Comparison of ENCODE assay signal across 18 cellular contexts in genomic region chr5:157164521-157164920, GRCh38. TPM values are rescaled to one million over a fixed set of nuclear protein-coding genes. Genes with fewer than 3 reads are reported as not detected.
DNase-seq lines count a peak whose midpoint lies in the region; ATAC-seq, FAIRE-seq and TF ChIP-seq lines count a peak whose summit lies in the region.
"Had no signal": no experiment of that assay in that cellular context is flagged by ENCODE, and none has a peak within 500 bp of the region (broad histone marks: within the 10 kb centered on the region; RNA-seq: fewer than 3 reads in every experiment).

No MANE protein-coding gene starts in this region.

- no peaks in the 10 kb centered on the region for H4K20me1 ChIP-seq in MM.1S (ENCODE audit: insufficient read depth, low read length)
- H4K20me1 ChIP-seq: BLaER1 treated with 17β-estradiol and CSF1 and Interleukin-3, amounts not matched to agents 10 nM and 100 nM had no signal

- no peak for TF ChIP-seq POLR2A in GM12891 (IDR thresholded peaks at IDR 0.05; ENCODE audit: low read depth, low read length)

- H3F3A ChIP-seq in MM.1S (ENCODE audit: insufficient read depth, low read length): peaks cover 11% of the 10 kb centered on the region

- no peaks in the 10 kb centered on the region for H3K27me3 Mint-ChIP-seq in activated CD4-positive, alpha-beta T cell treated with anti-CD3 and anti-CD28 coated beads, Interleukin-2, amount 10 ng/mL, durations not matched to agents 24 days and 14 days
- H3K27me3 Mint-ChIP-seq in T-helper 17 cell: no peaks in the 10 kb centered on the region
- no peaks in the 10 kb centered on the region for H3K27me3 Mint-ChIP-seq in activated T-helper 17 cell treated with anti-CD3 and anti-CD28 coated beads, Interleukin-2, amount 50 U/mL, for 72 hours
- H3K27me3 Mint-ChIP-seq: CD4-positive, CD25-positive, alpha-beta regulatory T cell had no signal

- ATAC-seq in T-helper 17 cell (no peak), GM21786 (IDR thresholded peaks at IDR 0.05; ENCODE audit: unreplicated experiment) (no peak)
- ATAC-seq in activated T-helper 17 cell treated with anti-CD3 and anti-CD28 coated beads, Interleukin-2, amount 50 U/mL, for 72 hours (replicated peaks): peak; percentile 33
- ATAC-seq: HCT116 had no signal

- intact Hi-C loops in activated CD4-positive, alpha-beta T cell treated with anti-CD3 and anti-CD28 coated beads, Interleukin-2, amount 10 ng/mL, durations not matched to agents 24 days and 14 days (cut with micrococcal nuclease): no loop called here

- H3K9me3 ChIP-seq in T-helper 17 cell (ENCODE audit: control insufficient read depth, low read length, poor library complexity, severe bottlenecking) (peaks cover 2% of the 10 kb centered on the region), MM.1S (replicated peaks; ENCODE audit: insufficient read depth, low read length) (no peaks in the 10 kb centered on the region)

- H3K4me3 ChIP-seq in MM.1S (ENCODE audit: low read length): no peak overlapping the region
- H3K4me3 ChIP-seq: BLaER1 treated with 17β-estradiol and CSF1 and Interleukin-3, amounts not matched to agents 10 nM and 100 nM; GM23248 had no signal

- H3K9ac ChIP-seq in MM.1S (ENCODE audit: low read length): no peak overlapping the region
- H3K9ac ChIP-seq: BLaER1 treated with 17β-estradiol and CSF1 and Interleukin-3, amounts not matched to agents 10 nM and 100 nM; GM23248 had no signal

- no peaks in the 10 kb centered on the region for H3K36me3 ChIP-seq in MM.1S (replicated peaks; ENCODE audit: insufficient read depth, low read length)

- no peaks in the 10 kb centered on the region for H3K9me2 ChIP-seq in MM.1S (replicated peaks; ENCODE audit: insufficient read depth, low read length)

- no peak for DNase-seq in activated CD4-positive, alpha-beta T cell treated with anti-CD3 and anti-CD28 coated beads, Interleukin-2, amount 10 ng/mL, durations not matched to agents 24 days and 14 days
- no peak for DNase-seq in activated CD4-positive, alpha-beta T cell treated with anti-CD3 and anti-CD28 coated beads, Interleukin-2, amount 50 U/mL, for 4 hours
- DNase-seq in GM12891 (ENCODE audit: insufficient read length, low spot score): no peak
- DNase-seq in T-helper 17 cell: no peak
- DNase-seq in activated naive CD4-positive, alpha-beta T cell treated with Interleukin-2 at 50 U/mL for 16 hours: no peak
- DNase-seq in MM.1S: no peak
- DNase-seq: ACHN; CD4-positive, CD25-positive, alpha-beta regulatory T cell; GM23248 had no signal

- H3K27ac Mint-ChIP-seq in activated CD4-positive, alpha-beta T cell treated with anti-CD3 and anti-CD28 coated beads, Interleukin-2, amount 10 ng/mL, durations not matched to agents 24 days and 14 days: peak overlapping the region; percentile 12
- H3K27ac Mint-ChIP-seq in T-helper 17 cell: no peak overlapping the region
- peak overlapping the region; percentile 82 for H3K27ac Mint-ChIP-seq in activated T-helper 17 cell treated with anti-CD3 and anti-CD28 coated beads, Interleukin-2, amount 50 U/mL, for 72 hours

- no peak for TF ChIP-seq CTCF in MM.1S (IDR thresholded peaks at IDR 0.05; ENCODE audit: low read length)

- no peaks in the 10 kb centered on the region for H3K27me3 ChIP-seq in MM.1S (replicated peaks; ENCODE audit: insufficient read depth, low read length)
- H3K27me3 ChIP-seq: BLaER1 treated with 17β-estradiol and CSF1 and Interleukin-3, amounts not matched to agents 10 nM and 100 nM had no signal

- H3K27ac ChIP-seq in MM.1S (ENCODE audit: low read length): no peak overlapping the region
- H3K27ac ChIP-seq: BLaER1 treated with 17β-estradiol and CSF1 and Interleukin-3, amounts not matched to agents 10 nM and 100 nM; GM23248; HL-60 had no signal

- H3K36me3 Mint-ChIP-seq in activated CD4-positive, alpha-beta T cell treated with anti-CD3 and anti-CD28 coated beads, Interleukin-2, amount 10 ng/mL, durations not matched to agents 24 days and 14 days (ENCODE audit: low read depth): no peaks in the 10 kb centered on the region
- H3K36me3 Mint-ChIP-seq in T-helper 17 cell (ENCODE audit: low read depth): no peaks in the 10 kb centered on the region
- H3K36me3 Mint-ChIP-seq in activated T-helper 17 cell treated with anti-CD3 and anti-CD28 coated beads, Interleukin-2, amount 50 U/mL, for 72 hours (ENCODE audit: low read depth): no peaks in the 10 kb centered on the region
- H3K36me3 Mint-ChIP-seq: CD4-positive, CD25-positive, alpha-beta regulatory T cell had no signal

- peaks cover 68% of the 10 kb centered on the region for H3K4me1 Mint-ChIP-seq in activated CD4-positive, alpha-beta T cell treated with anti-CD3 and anti-CD28 coated beads, Interleukin-2, amount 10 ng/mL, durations not matched to agents 24 days and 14 days
- peaks cover 46% of the 10 kb centered on the region for H3K4me1 Mint-ChIP-seq in T-helper 17 cell
- peaks cover 49% of the 10 kb centered on the region for H3K4me1 Mint-ChIP-seq in activated T-helper 17 cell treated with anti-CD3 and anti-CD28 coated beads, Interleukin-2, amount 50 U/mL, for 72 hours

- no peaks in the 10 kb centered on the region for H3K79me2 ChIP-seq in MM.1S (ENCODE audit: low read length)

- FAIRE-seq in GM12891 (lab: Jason Lieb, UNC): peak; percentile 31
- FAIRE-seq: GM19239, H54 had no signal

- peaks cover 25% of the 10 kb centered on the region for H3K4me1 ChIP-seq in MM.1S (ENCODE audit: low read length)

- no peaks in the 10 kb centered on the region for H3K9me3 Mint-ChIP-seq in activated CD4-positive, alpha-beta T cell treated with anti-CD3 and anti-CD28 coated beads, Interleukin-2, amount 10 ng/mL, durations not matched to agents 24 days and 14 days
- no peaks in the 10 kb centered on the region for H3K9me3 Mint-ChIP-seq in activated T-helper 17 cell treated with anti-CD3 and anti-CD28 coated beads, Interleukin-2, amount 50 U/mL, for 72 hours

- H3K4me3 Mint-ChIP-seq in activated CD4-positive, alpha-beta T cell treated with anti-CD3 and anti-CD28 coated beads, Interleukin-2, amount 10 ng/mL, durations not matched to agents 24 days and 14 days: no peak overlapping the region
- H3K4me3 Mint-ChIP-seq in T-helper 17 cell: peak overlapping the region; percentile 58
- peak overlapping the region; percentile 78 for H3K4me3 Mint-ChIP-seq in activated T-helper 17 cell treated with anti-CD3 and anti-CD28 coated beads, Interleukin-2, amount 50 U/mL, for 72 hours
- H3K4me3 Mint-ChIP-seq: CD4-positive, CD25-positive, alpha-beta regulatory T cell had no signal

- no peak overlapping the region for H3K4me2 ChIP-seq in MM.1S (ENCODE audit: low read depth, low read length)
- H3K4me2 ChIP-seq: BLaER1 treated with 17β-estradiol and CSF1 and Interleukin-3, amounts not matched to agents 10 nM and 100 nM had no signal

- no peak overlapping the region for H2AFZ ChIP-seq in MM.1S (ENCODE audit: low read length)
- H2AFZ ChIP-seq: GM23248 had no signal

TF ChIP-seq in GM12891, 5 proteins besides CTCF, POLR2A, EP300 and RAD21:
- no peak for TF ChIP-seq POU2F2 (IDR thresholded peaks at IDR 0.05; ENCODE audit: low read depth, low read length)

RNA-seq across cellular contexts. Expression of gene GARIN3, which starts 1.5 kb away (rescaled TPM):
- 0.19 and 0.36 TPM in 2 replicates for total RNA-seq in activated CD4-positive, alpha-beta T cell treated with anti-CD3 and anti-CD28 coated beads, Interleukin-2, amount 10 ng/mL, durations not matched to agents 24 days and 14 days
- not detected for polyA plus RNA-seq in GM12891 (2012; ENCODE audit: low read depth, missing spikeins)
- not detected for total RNA-seq in T-helper 17 cell
- under 1 TPM; 0.09 to 0.85 TPM for total RNA-seq in activated T-helper 17 cell treated with anti-CD3 and anti-CD28 coated beads, Interleukin-2, amount 50 U/mL, for 72 hours
- total RNA-seq: A172; CD4-positive, CD25-positive, alpha-beta regulatory T cell; Daoy; GM23248 had no signal
- polyA plus RNA-seq: CD4-positive, CD25-positive, alpha-beta regulatory T cell; GM23248 had no signal

RNA-seq across cellular contexts. Expression of gene ITK, which starts 16.1 kb away (rescaled TPM):
- total RNA-seq in activated CD4-positive, alpha-beta T cell treated with anti-CD3 and anti-CD28 coated beads, Interleukin-2, amount 10 ng/mL, durations not matched to agents 24 days and 14 days: 230 and 237 TPM in 2 replicates
- 1.1 TPM for polyA plus RNA-seq in GM12891 (2012; ENCODE audit: low read depth, missing spikeins)
- 100 to 1,000 TPM; 235 to 319 TPM for total RNA-seq in T-helper 17 cell
- 100 to 1,000 TPM; 144 to 277 TPM for total RNA-seq in activated T-helper 17 cell treated with anti-CD3 and anti-CD28 coated beads, Interleukin-2, amount 50 U/mL, for 72 hours
- total RNA-seq: Daoy had no signal
- polyA plus RNA-seq: GM23248 had no signal

RNA-seq across cellular contexts. Expression of gene MED7, which starts 21.9 kb away (rescaled TPM):
- 13.2 and 14.6 TPM in 2 replicates for total RNA-seq in activated CD4-positive, alpha-beta T cell treated with anti-CD3 and anti-CD28 coated beads, Interleukin-2, amount 10 ng/mL, durations not matched to agents 24 days and 14 days
- polyA plus RNA-seq in GM12891 (2012; ENCODE audit: low read depth, missing spikeins): 15.3 TPM
- total RNA-seq in T-helper 17 cell: 1 to 10 TPM; 6.3 to 7.8 TPM
- 10 to 100 TPM in 1 of 2 donors, 1 to 10 TPM in 1; 9.3 to 20.3 TPM for total RNA-seq in activated T-helper 17 cell treated with anti-CD3 and anti-CD28 coated beads, Interleukin-2, amount 50 U/mL, for 72 hours

RNA-seq across cellular contexts. Expression of gene HAVCR2, which starts 55.7 kb away (rescaled TPM):
- 70.0 and 73.1 TPM in 2 replicates for total RNA-seq in activated CD4-positive, alpha-beta T cell treated with anti-CD3 and anti-CD28 coated beads, Interleukin-2, amount 10 ng/mL, durations not matched to agents 24 days and 14 days
- polyA plus RNA-seq in GM12891 (2012; ENCODE audit: low read depth, missing spikeins): 7.5 TPM
- 1 to 10 TPM; 2.3 to 2.7 TPM for total RNA-seq in T-helper 17 cell
- total RNA-seq in activated T-helper 17 cell treated with anti-CD3 and anti-CD28 coated beads, Interleukin-2, amount 50 U/mL, for 72 hours: 10 to 100 TPM; 35.4 to 46.9 TPM
- total RNA-seq: A172, GM23248 had no signal
- polyA plus RNA-seq: GM23248 had no signal
